Comparison of ENCODE assay signal across 8 cellular contexts in genomic region chr17:82520041-82520910, GRCh38. TPM values are rescaled to one million over a fixed set of nuclear protein-coding genes. Genes with fewer than 3 reads are reported as not detected.
DNase-seq lines count a peak whose midpoint lies in the region; ATAC-seq, FAIRE-seq and TF ChIP-seq lines count a peak whose summit lies in the region.

No MANE protein-coding gene starts in this region.

- peaks cover 25% of the 10 kb centered on the region for H4K20me1 ChIP-seq in K562 (replicated peaks; ENCODE audit: control insufficient read depth, insufficient read depth, low read length)

- in situ Hi-C loops in K562 (cut with MboI) = no loop called here

- DNase-seq in DMS114 treated with DMSO at 0.1 percent for 48 hours (lab: John Stamatoyannopoulos, UW; ENCODE audit: unreplicated experiment) (peak; percentile 22), SW480 (ENCODE audit: low spot score) (peak; percentile 40), K562 (ENCODE audit: extremely low read depth in 1 of 4, low spot score in 3 of 4) (peak in 2 of 4 experiments; percentile 45 to 49), iPS-NIHi7 (ENCODE audit: extremely low spot score) (peak; percentile 20), islet precursor cell (no peak), LoVo (ENCODE audit: low spot score) (no peak)
- DNase-seq in stimulated activated CD4-positive, alpha-beta T cell treated with anti-CD3 and anti-CD28 coated beads, Interleukin-15, amount 100 ng/mL, for 1 hour (ENCODE audit: low read depth in 1 of 2, low spot score in 1 of 2) = peak; percentile 10 to 23

- peaks cover 19 to 28% of the 10 kb centered on the region in 2 experiments for H3K4me1 ChIP-seq in K562 (replicated peaks in 1 of 2; ENCODE audit: control insufficient read depth in 2 of 2, insufficient read depth in 2 of 2, low read length in 2 of 2)

- under 1% methylated on average over 62 of the region's 84 CpGs for WGBS in K562 (ENCODE audit: insufficient coverage, low coverage, missing lambda C conversion rate)

- no peaks in the 10 kb centered on the region for H3K9me1 ChIP-seq in K562 (ENCODE audit: control insufficient read depth, insufficient read depth, low read length)

- peak overlapping the region; percentile 45; the same call in 1 of the 2 replicates for H2AFZ ChIP-seq in K562 (ENCODE audit: low read depth, low read length)

- peaks cover 55% of the 10 kb centered on the region for H3K79me2 ChIP-seq in K562 (ENCODE audit: control insufficient read depth, insufficient read depth, low read length)

- ATAC-seq in HG02588 (IDR thresholded peaks at IDR 0.05; ENCODE audit: unreplicated experiment) = peak; percentile 18
- ATAC-seq in K562 = peak; percentile 45

- BruUV-seq in K562 (replicated peaks; lab: Mats Ljungman, UMichigan) = TSS peak; percentile 72

- no peak for TF ChIP-seq RAD21 in K562 (CRISPR knock-in tag; conservative IDR thresholded peaks at IDR 0.05 in 1 of 2, IDR thresholded peaks at IDR 0.05 in 1 of 2)

- H3K9me3 ChIP-seq in K562 (replicated peaks; ENCODE audit: control insufficient read depth, insufficient read depth, low read depth, low read length) = peaks cover 1% of the 10 kb centered on the region; the same call in 1 of the 2 replicates

- CTCF ChIA-PET in K562 (lab: Yijun Ruan, JAX; ENCODE audit: low intra/inter-chr PET ratio) = no interaction called here

- TF ChIP-seq POLR2A in K562 (conservative IDR thresholded peaks at IDR 0.05) = no peak

- no peaks in the 10 kb centered on the region for H3K27me3 ChIP-seq in K562 (ENCODE audit: control insufficient read depth in 2 of 2, insufficient read depth in 2 of 2, low read length in 2 of 2)

- TF ChIP-seq EP300 in K562 (IDR thresholded peaks at IDR 0.05; ENCODE audit: low read length) = no peak

- peak overlapping the region; percentile 78 for H3K4me2 ChIP-seq in K562 (ENCODE audit: insufficient read depth, low read length)

- H3K9ac ChIP-seq in K562 (ENCODE audit: insufficient read depth in 1 of 2, low read depth in 2 of 2, low read length in 2 of 2) = peak overlapping the region; percentile 75 to 99

- peak overlapping the region; percentile 94 for H3K4me3 ChIP-seq in K562

- TF ChIP-seq CTCF in K562 (IDR thresholded peaks at IDR 0.05 in 2 of 3, conservative IDR thresholded peaks at IDR 0.05 in 1 of 3; ENCODE audit: insufficient read depth in 2 of 3, low read depth in 1 of 3, low read length in 3 of 3) = no peak

- POLR2A ChIA-PET in K562 (lab: Yijun Ruan, JAX) = interaction anchor here (1.0 to 2.8 kb wide), 17 partner anchors 9 to 103 kb away, joined by 3 to 18 read pairs (median 5); partner anchors contain the start of gene NARF

- H3K36me3 ChIP-seq in K562 (ENCODE audit: control insufficient read depth, insufficient read depth, low read length) = peaks cover 22% of the 10 kb centered on the region; the same call in 2 of the 3 replicates

- H3K27ac ChIP-seq in K562 (ENCODE audit: extremely low read depth, low read depth, low read length) = peak overlapping the region; percentile 73

- intact Hi-C loops in K562 (cut with micrococcal nuclease) = no loop called here

- peak; percentile 73 for FAIRE-seq in K562 (lab: Jason Lieb, UNC)

TF ChIP-seq in K562, 482 proteins besides CTCF, POLR2A, EP300 and RAD21 (continues in another document):
- TF ChIP-seq, protein P1, sequence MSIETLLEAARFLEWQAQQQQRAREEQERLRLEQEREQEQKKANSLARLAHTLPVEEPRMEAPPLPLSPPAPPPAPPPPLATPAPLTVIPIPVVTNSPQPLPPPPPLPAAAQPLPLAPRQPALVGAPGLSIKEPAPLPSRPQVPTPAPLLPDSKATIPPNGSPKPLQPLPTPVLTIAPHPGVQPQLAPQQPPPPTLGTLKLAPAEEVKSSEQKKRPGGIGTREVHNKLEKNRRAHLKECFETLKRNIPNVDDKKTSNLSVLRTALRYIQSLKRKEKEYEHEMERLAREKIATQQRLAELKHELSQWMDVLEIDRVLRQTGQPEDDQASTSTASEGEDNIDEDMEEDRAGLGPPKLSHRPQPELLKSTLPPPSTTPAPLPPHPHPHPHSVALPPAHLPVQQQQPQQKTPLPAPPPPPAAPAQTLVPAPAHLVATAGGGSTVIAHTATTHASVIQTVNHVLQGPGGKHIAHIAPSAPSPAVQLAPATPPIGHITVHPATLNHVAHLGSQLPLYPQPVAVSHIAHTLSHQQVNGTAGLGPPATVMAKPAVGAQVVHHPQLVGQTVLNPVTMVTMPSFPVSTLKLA (conservative IDR thresholded peaks at IDR 0.05) = peak; percentile 50 to 67
- TF ChIP-seq YY1 (IDR thresholded peaks at IDR 0.05; ENCODE audit: borderline replicate concordance in 1 of 3, control insufficient read depth in 1 of 3, extremely low read depth in 1 of 3, insufficient read depth in 3 of 3, insufficient read length in 1 of 3, insufficient replicate concordance in 2 of 3, low read depth in 1 of 3, low read length in 2 of 3) (peak; percentile 59 to 90 (median 81)), NONO (IDR thresholded peaks at IDR 0.05; ENCODE audit: low read depth in 2 of 2, low read length in 1 of 2) (peak in 1 of 2 experiments; percentile 59; a peak in 2 of 4 replicates), ZNF197 (CRISPR knock-in tag; IDR thresholded peaks at IDR 0.05; ENCODE audit: low read depth) (no peak), SIN3A (IDR thresholded peaks at IDR 0.05; ENCODE audit: borderline replicate concordance in 2 of 2, control insufficient read depth in 1 of 2, low read depth in 2 of 2, low read length in 2 of 2) (peak in 1 of 2 experiments; percentile 17; a peak in 1 of 4 replicates), TCF7 (IDR thresholded peaks at IDR 0.05; ENCODE audit: borderline replicate concordance) (no peak), BCLAF1 (IDR thresholded peaks at IDR 0.05; ENCODE audit: borderline replicate concordance in 1 of 2, control insufficient read depth in 1 of 2, low read depth in 2 of 2, low read length in 1 of 2) (no peak), ETV1 (tag; conservative IDR thresholded peaks at IDR 0.05; ENCODE audit: low read depth) (0 out of 2 replicates have a peak, but pooled peaks have one; percentile 11)
- TF ChIP-seq, protein P2, sequence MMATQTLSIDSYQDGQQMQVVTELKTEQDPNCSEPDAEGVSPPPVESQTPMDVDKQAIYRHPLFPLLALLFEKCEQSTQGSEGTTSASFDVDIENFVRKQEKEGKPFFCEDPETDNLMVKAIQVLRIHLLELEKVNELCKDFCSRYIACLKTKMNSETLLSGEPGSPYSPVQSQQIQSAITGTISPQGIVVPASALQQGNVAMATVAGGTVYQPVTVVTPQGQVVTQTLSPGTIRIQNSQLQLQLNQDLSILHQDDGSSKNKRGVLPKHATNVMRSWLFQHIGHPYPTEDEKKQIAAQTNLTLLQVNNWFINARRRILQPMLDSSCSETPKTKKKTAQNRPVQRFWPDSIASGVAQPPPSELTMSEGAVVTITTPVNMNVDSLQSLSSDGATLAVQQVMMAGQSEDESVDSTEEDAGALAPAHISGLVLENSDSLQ (IDR thresholded peaks at IDR 0.05) = no peak

RNA-seq across cellular contexts. Expression of gene FOXK2, which starts 0.7 kb away (rescaled TPM):
- 166 and 251 TPM in 2 replicates for total RNA-seq in K562 (2011; cell fraction: chromatin; rRNA removed; ENCODE audit: low replicate concordance)
- 125 and 127 TPM in 2 replicates for total RNA-seq in K562 (2011; cell fraction: nucleolus; rRNA removed)
- 127 and 131 TPM in 2 replicates for total RNA-seq in K562 (2011; cell fraction: nucleoplasm; rRNA removed)
- total RNA-seq in K562 (2014; rRNA removed) = 41.5 and 56.9 TPM in 2 replicates
- 41.2 and 44.1 TPM in 2 replicates for total RNA-seq in K562 (2014; rRNA removed; fragmentation: Illumina TruSeq; extraction: Trizol)
- 52.0 and 52.4 TPM in 2 replicates for total RNA-seq in K562 (2015; rRNA removed; fragmentation: Illumina TruSeq; extraction: Trizol)
- total RNA-seq in K562 (2021) = 86.0 and 93.2 TPM in 2 replicates
- polyA plus RNA-seq in K562 (2011; rRNA removed) = 47.2 and 52.2 TPM in 2 replicates
- 38.3 and 50.0 TPM in 2 replicates for polyA plus RNA-seq in K562 (2011; cell fraction: cytosol; rRNA removed)
- 35.3 and 49.9 TPM in 2 replicates for polyA plus RNA-seq in K562 (2011; cell fraction: nucleus; rRNA removed)
- 36.6 and 41.2 TPM in 2 replicates for polyA plus RNA-seq in K562 (2012)
- polyA plus RNA-seq in K562 (2014; fragmentation: Illumina TruSeq; extraction: Trizol) = 56.1 and 65.8 TPM in 2 replicates
- polyA plus RNA-seq in K562 (2014; fragmentation: Nextera tagmentation; extraction: Ambion mirVana) = 1 to 10 TPM; 3.0 to 4.2 TPM
- polyA plus RNA-seq in K562 (2014; rRNA removed) = 39.6 and 41.9 TPM in 2 replicates
- polyA minus RNA-seq in K562 (2011; rRNA and poly(A)+ RNA removed) = 40.7 and 56.5 TPM in 2 replicates
- 73.7 and 76.9 TPM in 2 replicates for polyA minus RNA-seq in K562 (2011; cell fraction: cytosol; rRNA and poly(A)+ RNA removed)
- polyA minus RNA-seq in K562 (2011; cell fraction: nucleus; rRNA and poly(A)+ RNA removed) = 35.9 and 60.9 TPM in 2 replicates

Comparison
In these comparisons a context has a peak if more than half of its experiments do, and no peak if none do; other contexts are left out.
1. DNase-seq: peak in DMS114 treated with DMSO at 0.1 percent for 48 hours (single experiment), SW480 (single experiment), iPS-NIHi7 (single experiment) and stimulated activated CD4-positive, alpha-beta T cell treated with anti-CD3 and anti-CD28 coated beads, Interleukin-15, amount 100 ng/mL, for 1 hour (2 of 2); none in islet precursor cell (single experiment) and LoVo (single experiment).